38 cellular contexts compared by ENCODE assay signal in the genomic region with DNA sequence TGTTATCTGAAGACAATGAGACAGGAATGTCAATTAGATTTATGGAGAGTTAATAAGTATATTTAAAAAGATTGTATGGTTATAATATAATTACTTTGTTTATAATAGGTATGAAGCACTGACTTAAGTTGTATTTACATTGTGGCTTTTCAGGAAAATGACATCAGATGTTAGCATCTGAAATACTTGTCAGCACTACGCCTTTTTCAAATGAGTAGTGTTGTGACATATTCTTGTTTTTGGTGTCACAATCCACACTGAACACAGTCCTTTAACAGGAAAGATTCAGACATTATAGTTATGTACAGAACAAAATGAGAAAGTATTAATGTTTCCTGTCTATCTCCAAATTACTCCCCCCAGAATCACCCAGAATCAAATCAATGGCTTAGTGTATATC. TPM values are rescaled to one million over a fixed set of nuclear protein-coding genes. Genes with fewer than 3 reads are reported as not detected.
"Had no signal": no experiment of that assay in that cellular context is flagged by ENCODE, and none has a peak within 500 bp of the region (broad histone marks: within the 10 kb centered on the region; RNA-seq: fewer than 3 reads in every experiment).

No MANE protein-coding gene starts in this region.

- H3K9me3 ChIP-seq: adrenal gland, body of pancreas, breast epithelium, Peyer's patch had no signal

- H3K4me1 ChIP-seq: adrenal gland, body of pancreas, breast epithelium had no signal

- H3K27me3 ChIP-seq: adrenal gland, body of pancreas, breast epithelium, Peyer's patch had no signal

- H3K36me3 ChIP-seq: adrenal gland, breast epithelium had no signal

- H3K27ac ChIP-seq: adrenal gland, body of pancreas, breast epithelium, VCaP had no signal

- H3K4me3 ChIP-seq: adrenal gland, body of pancreas, breast epithelium, Peyer's patch had no signal

- DNase-seq: activated B cell treated with CpG ODN at 0.5 μM for 24 hours; activated CD4-positive, alpha-beta memory T cell treated with anti-CD3 and anti-CD28 coated beads for 36 hours; activated CD4-positive, alpha-beta T cell treated with anti-CD3 and anti-CD28 coated beads for 4 hours; activated CD4-positive, alpha-beta T cell treated with anti-CD3 and anti-CD28 coated beads, Interleukin-2, amount 50 U/mL, for 1 hour; activated CD4-positive, CD25-positive, alpha-beta regulatory T cell treated with anti-CD3 and anti-CD28 coated beads, Interleukin-2, amount 50 U/mL, for 72 hours; activated CD8-positive, alpha-beta memory T cell treated with anti-CD3 and anti-CD28 coated beads, Interleukin-2, amount 50 U/mL, for 4 hours; activated gamma-delta T cell treated with Interleukin-2 at 50 U/mL for 16 hours; activated naive CD4-positive, alpha-beta T cell treated with anti-CD3 and anti-CD28 coated beads for 36 hours; activated T-cell treated with anti-CD3 and anti-CD28 coated beads for 4 hours; activated T-cell treated with anti-CD3 and anti-CD28 coated beads, Interleukin-2, amount 50 U/mL, for 4 hours; adrenal gland; body of pancreas; caudate nucleus; cerebellar nuclear complex; Karpas-422; KBM-7; NCI-H1092 treated with DMSO at 0.1 percent for 48 hours; NCI-H146; NCI-H187; NCI-H2029 treated with DMSO at 0.1 percent for 48 hours; NCI-H2107; NCI-H2171; NCI-H510A; NCI-H526; NCI-H774; Peyer's patch; RPMI8226; SHP77 treated with DMSO at 0.1 percent for 48 hours; T-helper 1 cell; T-helper 2 cell; T-helper 9 cell had no signal

- FAIRE-seq: astrocyte had no signal

- ATAC-seq: activated naive CD4-positive, alpha-beta T cell treated with anti-CD3 and anti-CD28 coated beads, Interleukin-2, amount 50 U/mL, for 72 hours; activated T-cell treated with anti-CD3 and anti-CD28 coated beads, Interleukin-2, amount 50 U/mL, for 4 hours; body of pancreas; SK-N-SH treated with all-trans-retinoic acid at 6 μM for 48 hours had no signal

RNA-seq across cellular contexts. Expression of gene MGAM2, which starts 14.1 kb away (rescaled TPM):
- total RNA-seq: activated B cell treated with CpG ODN at 0.5 μM for 24 hours; activated CD4-positive, alpha-beta memory T cell treated with anti-CD3 and anti-CD28 coated beads for 36 hours; activated naive CD4-positive, alpha-beta T cell treated with anti-CD3 and anti-CD28 coated beads for 36 hours; activated naive CD4-positive, alpha-beta T cell treated with anti-CD3 and anti-CD28 coated beads, Interleukin-2, amount 50 U/mL, for 72 hours; activated T-cell treated with anti-CD3 and anti-CD28 coated beads, Interleukin-2, amount 50 U/mL, for 4 hours; activated T-helper 1 cell treated with anti-CD3 and anti-CD28 coated beads, Interleukin-12 subunit alpha, Interleukin-12 subunit beta, Interleukin-2, Interleukin-4 antibody, amounts not matched to agents 30 ng/mL and 10 ng/mL and 1 ng/mL, durations not matched to agents 14 hours and 24 hours and 36 hours; adrenal gland; MCF 10A had no signal
